In the genomic region with DNA sequence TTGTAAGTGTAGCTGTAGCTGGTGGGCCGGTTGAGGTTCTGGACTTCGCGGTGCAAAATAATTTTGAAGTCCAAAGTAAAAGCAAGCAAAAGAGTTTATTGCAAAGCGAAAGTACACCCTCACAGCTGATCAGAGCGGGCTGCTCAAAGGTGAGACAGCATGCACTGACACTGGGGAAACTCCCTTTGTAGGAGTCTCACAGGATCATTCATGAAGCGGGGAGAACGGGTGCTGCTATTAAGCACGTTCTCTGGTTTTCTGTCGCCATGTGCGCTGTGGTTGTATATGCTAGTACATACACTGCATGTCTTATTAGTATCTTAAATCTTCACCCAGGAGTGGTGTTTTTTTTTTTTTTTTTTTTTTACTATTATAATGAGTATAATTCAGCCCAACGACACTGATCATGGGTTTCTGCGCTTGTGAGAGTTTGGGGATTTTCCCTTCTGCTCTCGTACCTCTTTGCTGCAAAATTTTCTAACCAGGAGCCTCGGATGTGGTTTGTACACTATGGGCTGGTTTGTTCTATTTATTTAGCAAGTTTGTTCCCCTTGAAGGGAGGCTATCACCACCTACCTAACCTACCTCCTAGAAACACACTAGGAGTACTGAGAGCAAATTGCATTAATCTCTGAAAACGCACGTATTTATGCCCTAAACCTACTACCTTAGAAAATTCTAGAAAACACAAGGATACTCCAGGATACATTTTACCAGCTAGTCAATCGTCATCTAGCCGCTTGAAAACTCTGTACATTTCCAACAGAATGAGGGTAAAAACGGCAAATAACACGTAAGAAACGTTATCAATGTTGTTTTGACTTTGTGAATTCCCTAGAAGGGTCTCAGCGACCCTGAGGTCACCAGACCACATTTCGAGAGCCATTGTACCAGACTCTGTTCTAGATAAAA, we compare ENCODE assay signal across 8 cellular contexts. TPM values are rescaled to one million over a fixed set of nuclear protein-coding genes. Genes with fewer than 3 reads are reported as not detected.
DNase-seq lines count a peak whose midpoint lies in the region; ATAC-seq and TF ChIP-seq lines count a peak whose summit lies in the region.

No MANE protein-coding gene starts in this region.

- peaks cover 3% of the 10 kb centered on the region for H3K36me3 Mint-ChIP-seq in endodermal cell (ENCODE audit: low read depth)

- peaks cover 4% of the 10 kb centered on the region for H3K4me1 Mint-ChIP-seq in endodermal cell

- peak overlapping the region; percentile 63 for H3K4me3 Mint-ChIP-seq in endodermal cell

- no peaks in the 10 kb centered on the region for H3K9me3 Mint-ChIP-seq in endodermal cell

- peaks cover 19% of the 10 kb centered on the region for H3K27me3 Mint-ChIP-seq in endodermal cell (ENCODE audit: insufficient read depth)

- H3K4me3 ChIP-seq in endodermal cell (ENCODE audit: low read length) (peak overlapping the region; percentile 90), neutrophil (ENCODE audit: low read depth in 1 of 2, low read length in 1 of 2) (peak overlapping the region; percentile 87 to 88), thoracic aorta (peak overlapping the region; percentile 97)

- H3K4me1 ChIP-seq in endodermal cell (ENCODE audit: control insufficient read depth, insufficient read depth, low read length): no peaks in the 10 kb centered on the region
- H3K4me1 ChIP-seq in neutrophil (ENCODE audit: control insufficient read depth in 1 of 2, insufficient read depth in 1 of 2, low read depth in 1 of 2, low read length in 1 of 2): peaks cover 40 to 44% of the 10 kb centered on the region in 2 experiments
- H3K4me1 ChIP-seq in thoracic aorta (ENCODE audit: control insufficient read depth in 1 of 2, low read depth in 2 of 2): peaks cover 15 to 17% of the 10 kb centered on the region in 2 donors

- H3K9me3 ChIP-seq in KOPT-K1 (ENCODE audit: insufficient read depth, low read length, poor library complexity, severe bottlenecking) (no peaks in the 10 kb centered on the region), endodermal cell (ENCODE audit: control insufficient read depth, low read length) (no peaks in the 10 kb centered on the region), neutrophil (no peaks in the 10 kb centered on the region), thoracic aorta (no peaks in the 10 kb centered on the region)

- H3K9ac ChIP-seq in endodermal cell (ENCODE audit: extremely low read depth, low read length, poor library complexity, severe bottlenecking): peak overlapping the region; percentile 92

- DNase-seq in DMS53 treated with DMSO at 0.1 percent for 48 hours (lab: John Stamatoyannopoulos, UW; ENCODE audit: unreplicated experiment) (peak; percentile 17), endodermal cell (no peak), thoracic aorta (ENCODE audit: low spot score) (no peak), SHP77 treated with DMSO at 0.1 percent for 48 hours (lab: John Stamatoyannopoulos, UW) (no peak)
- peak; percentile 86 for DNase-seq in activated CD8-positive, alpha-beta memory T cell treated with anti-CD3 and anti-CD28 coated beads for 24 hours

- H3K27ac ChIP-seq in KOPT-K1 (ENCODE audit: low read depth, low read length, poor library complexity, severe bottlenecking) (peak overlapping the region; percentile 83), endodermal cell (ENCODE audit: low read depth, low read length) (no peak overlapping the region), neutrophil (no peak overlapping the region), thoracic aorta (peak overlapping the region; percentile 91 to 93)

- H3K27me3 ChIP-seq in endodermal cell (ENCODE audit: control insufficient read depth, insufficient read depth, low read length, poor library complexity, severe bottlenecking): peaks cover 12% of the 10 kb centered on the region
- H3K27me3 ChIP-seq in neutrophil: no peaks in the 10 kb centered on the region
- H3K27me3 ChIP-seq in thoracic aorta (replicated peaks; ENCODE audit: insufficient read depth): no peaks in the 10 kb centered on the region

- 59 to 64% methylated on average over 14 to 22 of the region's 23 CpGs for WGBS in endodermal cell (ENCODE audit: insufficient coverage in 1 of 2, insufficient read length in 1 of 2), 2 experiments

- peak overlapping the region; percentile 90 for H3K27ac Mint-ChIP-seq in endodermal cell

- ATAC-seq in GM21576 (IDR thresholded peaks at IDR 0.05; ENCODE audit: unreplicated experiment): peak; percentile 63
- no peak for ATAC-seq in thoracic aorta (ENCODE audit: insufficient number of reproducible peaks, low FRiP score, low read depth)

- TF ChIP-seq CTCF in endodermal cell (conservative IDR thresholded peaks at IDR 0.05) (no peak), neutrophil (IDR thresholded peaks at IDR 0.05) (no peak), thoracic aorta (IDR thresholded peaks at IDR 0.05) (no peak)

- peaks cover 4% of the 10 kb centered on the region; the same call in 1 of the 2 replicates for H3K36me3 ChIP-seq in KOPT-K1 (ENCODE audit: insufficient read depth, low read length)
- peaks cover 5% of the 10 kb centered on the region for H3K36me3 ChIP-seq in endodermal cell (ENCODE audit: control insufficient read depth, insufficient read depth, low read length)
- H3K36me3 ChIP-seq in neutrophil: no peaks in the 10 kb centered on the region
- H3K36me3 ChIP-seq in thoracic aorta: no peaks in the 10 kb centered on the region

RNA-seq across cellular contexts. Expression of a gene that starts 1.3 kb away (rescaled TPM):
- total RNA-seq in endodermal cell (10 to 100 TPM in 1 of 2 donors, 1 to 10 TPM in 1; 7.8 to 12.5 TPM), thoracic aorta (10 to 100 TPM in 1 of 2 donors, 1 to 10 TPM in 1; 5.4 to 11.9 TPM)
- polyA plus RNA-seq in endodermal cell (2013, experiment 1 of 2): 6.7 TPM
- 6.5 TPM for polyA plus RNA-seq in endodermal cell (2013, experiment 2 of 2)

Comparison
In these comparisons a context has a peak if more than half of its experiments do, and no peak if none do; other contexts are left out.
1. DNase-seq: peak in DMS53 treated with DMSO at 0.1 percent for 48 hours (single experiment) and activated CD8-positive, alpha-beta memory T cell treated with anti-CD3 and anti-CD28 coated beads for 24 hours (single experiment); none in endodermal cell (single experiment), thoracic aorta (single experiment) and SHP77 treated with DMSO at 0.1 percent for 48 hours (single experiment).
2. H3K27ac ChIP-seq: peak in KOPT-K1 (single experiment) and thoracic aorta (2 of 2); none in endodermal cell (single experiment) and neutrophil (single experiment).
3. Peak in every context shown above with its lines, with median percentiles within 50 percentile points of each other: H3K4me3 ChIP-seq.